Comparison of ENCODE assay signal across 10 cellular contexts in the genomic region with DNA sequence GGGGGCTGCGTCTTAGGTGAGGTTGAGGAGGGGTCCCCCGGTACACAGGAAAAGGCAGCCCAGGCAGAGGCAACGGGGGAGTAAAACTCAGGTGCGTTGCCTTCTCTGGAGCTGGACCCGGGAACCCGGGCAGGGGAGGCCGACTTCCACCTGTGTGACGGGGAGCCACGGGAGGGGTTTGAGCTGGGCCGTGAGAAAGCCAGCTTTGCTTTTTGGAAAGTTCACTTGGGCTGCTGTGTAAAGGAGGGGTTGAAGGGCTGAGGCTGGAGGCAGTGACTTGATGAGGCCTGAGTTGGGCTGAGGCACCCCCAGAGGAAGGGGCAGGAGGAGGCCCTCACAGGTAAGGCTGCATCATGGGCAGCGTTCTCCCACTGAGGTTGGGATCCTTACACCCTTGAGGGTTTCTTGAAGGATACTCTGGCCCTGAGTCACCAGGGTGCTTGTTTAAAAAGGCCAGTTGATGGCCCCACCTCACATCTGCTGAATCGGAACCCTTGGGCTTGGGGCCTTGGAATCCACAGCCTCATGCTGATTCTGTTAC. TPM values are rescaled to one million over a fixed set of nuclear protein-coding genes. Genes with fewer than 3 reads are reported as not detected.
A peak's percentile ranks its signal among the peaks of the same experiment; 100 is the strongest.
DNase-seq lines count a peak whose midpoint lies in the region; ATAC-seq and TF ChIP-seq lines count a peak whose summit lies in the region.
"Had no signal": no experiment of that assay in that cellular context is flagged by ENCODE, and none has a peak within 500 bp of the region (broad histone marks: within the 10 kb centered on the region; RNA-seq: fewer than 3 reads in every experiment).

No MANE protein-coding gene starts in this region.

- DNase-seq in CD8-positive, alpha-beta T cell, result no peak
- DNase-seq in RPMI7951 (ENCODE audit: low read depth), result peak; percentile 44
- DNase-seq in hepatic stellate cell (ENCODE audit: low spot score), result peak; percentile 55
- DNase-seq in sciatic nerve (ENCODE audit: low spot score), result peak; percentile 56
- no peak for DNase-seq in HK-2 (ENCODE audit: unreplicated experiment)
- DNase-seq in foreskin keratinocyte, result no peak
- no peak for DNase-seq in stimulated activated naive CD8-positive, alpha-beta T cell treated with anti-CD3 and anti-CD28 coated beads, Interleukin-15, Interleukin-2, amounts not matched to agents 100 U/mL and 50 U/mL, for 24 hours

- H3K36me3 ChIP-seq in CD8-positive, alpha-beta T cell (ENCODE audit: insufficient read depth, low read length), result no peaks in the 10 kb centered on the region
- H3K36me3 ChIP-seq: Peyer's patch had no signal

- H3K4me3 ChIP-seq in CD8-positive, alpha-beta T cell (ENCODE audit: low read depth, low read length), result no peak overlapping the region

- peaks cover 27% of the 10 kb centered on the region for H3K27me3 Mint-ChIP-seq in CD8-positive, alpha-beta T cell (ENCODE audit: low read depth)

- ATAC-seq in CD8-positive, alpha-beta T cell, result no peak
- ATAC-seq in sciatic nerve, result no peak
- no peak for ATAC-seq in foreskin keratinocyte
- ATAC-seq in stimulated activated naive CD8-positive, alpha-beta T cell treated with anti-CD3 and anti-CD28 coated beads, Interleukin-15, Interleukin-2, amounts not matched to agents 100 U/mL and 50 U/mL, for 24 hours, result no peak
- ATAC-seq in HG02852 (IDR thresholded peaks at IDR 0.05; ENCODE audit: unreplicated experiment), result no peak

- CTCF ChIA-PET in CD8-positive, alpha-beta T cell (lab: Charles Lee), result interaction anchor here (0.9 to 3.1 kb wide), 3 partner anchors 18 to 347 kb away, joined by 3 to 17 read pairs (median 3); no protein-coding TSS in a partner anchor

- H3K4me1 ChIP-seq in CD8-positive, alpha-beta T cell (ENCODE audit: insufficient read depth, low read length), result no peaks in the 10 kb centered on the region
- H3K4me1 ChIP-seq in foreskin keratinocyte, result no peaks in the 10 kb centered on the region

- no peaks in the 10 kb centered on the region for H3K9me3 ChIP-seq in CD8-positive, alpha-beta T cell (ENCODE audit: low read length)
- H3K9me3 ChIP-seq: Peyer's patch had no signal

- no peak for TF ChIP-seq CTCF in CD8-positive, alpha-beta T cell (IDR thresholded peaks at IDR 0.05)
- TF ChIP-seq CTCF in foreskin keratinocyte (conservative IDR thresholded peaks at IDR 0.05), result no peak

- peak overlapping the region; percentile 37 for H3K4me3 Mint-ChIP-seq in CD8-positive, alpha-beta T cell

- no peak overlapping the region for H3K27ac ChIP-seq in CD8-positive, alpha-beta T cell (ENCODE audit: low read depth, low read length)
- H3K27ac ChIP-seq in foreskin keratinocyte, result no peak overlapping the region

- H3K27ac Mint-ChIP-seq in CD8-positive, alpha-beta T cell, result no peak overlapping the region

- H3K36me3 Mint-ChIP-seq in CD8-positive, alpha-beta T cell, result no peaks in the 10 kb centered on the region

- H3K27me3 ChIP-seq in CD8-positive, alpha-beta T cell (ENCODE audit: insufficient read depth, low read length), result no peaks in the 10 kb centered on the region
- H3K27me3 ChIP-seq in foreskin keratinocyte, result peaks cover 15% of the 10 kb centered on the region
- H3K27me3 ChIP-seq: Peyer's patch had no signal

- POLR2A ChIA-PET in CD8-positive, alpha-beta T cell (lab: Charles Lee), result no interaction called here

- H3K4me1 Mint-ChIP-seq in CD8-positive, alpha-beta T cell (ENCODE audit: low read depth), result peaks cover 2% of the 10 kb centered on the region

- intact Hi-C loops in CD8-positive, alpha-beta T cell (cut with DNase I, micrococcal nuclease), result no loop called here
- intact Hi-C loops in sciatic nerve (cut with DNase I), result no loop called here

- no peaks in the 10 kb centered on the region for H3K9me3 Mint-ChIP-seq in CD8-positive, alpha-beta T cell

RNA-seq across cellular contexts. Expression of a gene that starts 47.2 kb away (rescaled TPM):
- not detected for total RNA-seq in CD8-positive, alpha-beta T cell
- not detected in 2 replicates for total RNA-seq in RPMI7951 (2014; rRNA removed; shearing (Covaris generic))
- total RNA-seq in sciatic nerve (0.89 TPM), foreskin keratinocyte (not detected in 2 replicates)
- not detected in 2 replicates for polyA plus RNA-seq in foreskin keratinocyte
- total RNA-seq: lower leg skin, Peyer's patch had no signal

Comparison
In these comparisons a context has a peak if more than half of its experiments do, and no peak if none do; other contexts are left out.
1. DNase-seq: peak in RPMI7951 (single experiment), hepatic stellate cell (single experiment) and sciatic nerve (single experiment); none in CD8-positive, alpha-beta T cell (0 of 7), HK-2 (single experiment), foreskin keratinocyte (0 of 2) and stimulated activated naive CD8-positive, alpha-beta T cell treated with anti-CD3 and anti-CD28 coated beads, Interleukin-15, Interleukin-2, amounts not matched to agents 100 U/mL and 50 U/mL, for 24 hours (single experiment).